In the genomic region with DNA sequence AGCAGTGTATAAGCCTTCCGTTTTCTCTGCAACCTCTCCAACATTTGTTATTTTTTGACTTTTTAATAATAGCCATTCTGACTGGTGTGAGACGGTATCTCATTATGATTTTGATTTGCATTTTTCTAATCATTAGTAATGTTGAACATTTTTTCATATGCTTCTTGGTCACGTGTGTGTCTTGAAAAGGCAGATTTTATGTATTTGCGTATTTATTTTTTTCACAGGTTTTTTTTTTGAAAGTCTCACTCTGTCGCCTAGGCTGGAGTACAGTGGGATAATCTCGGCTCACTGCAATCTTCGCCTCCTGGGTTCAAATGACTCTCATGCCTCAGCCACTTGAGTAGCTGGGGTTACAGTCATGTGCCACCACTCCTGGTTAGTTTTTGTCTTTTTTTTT, we compare ENCODE assay signal across 21 cellular contexts. TPM values are rescaled to one million over a fixed set of nuclear protein-coding genes. Genes with fewer than 3 reads are reported as not detected.
DNase-seq lines count a peak whose midpoint lies in the region; ATAC-seq and TF ChIP-seq lines count a peak whose summit lies in the region.
"Had no signal": no experiment of that assay in that cellular context is flagged by ENCODE, and none has a peak within 500 bp of the region (broad histone marks: within the 10 kb centered on the region; RNA-seq: fewer than 3 reads in every experiment).

No MANE protein-coding gene starts in this region.

- H3K9me3 Mint-ChIP-seq in activated CD8-positive, alpha-beta memory T cell treated with anti-CD3 and anti-CD28 coated beads, Interleukin-2, amount 10 ng/mL, durations not matched to agents 7 days and 5 days (ENCODE audit: low read depth) = no peaks in the 10 kb centered on the region
- H3K9me3 Mint-ChIP-seq in dendritic cell treated with granulocyte-macrophage colony-stimulating factor and Interleukin-4, amounts not matched to agents 40 ng/mL and 50 ng/mL, for 4 days = no peaks in the 10 kb centered on the region

- ATAC-seq in activated CD8-positive, alpha-beta memory T cell treated with anti-CD3 and anti-CD28 coated beads, Interleukin-2, amount 10 ng/mL, durations not matched to agents 7 days and 5 days = no peak
- ATAC-seq in upper lobe of right lung (no peak), left lobe of liver (no peak), left colon (no peak)
- ATAC-seq: A549, heart left ventricle, mucosa of descending colon had no signal

- H3K4me2 ChIP-seq in OCI-LY1 (ENCODE audit: low read length) = peak overlapping the region; percentile 90
- no peak overlapping the region for H3K4me2 ChIP-seq in PC-9
- H3K4me2 ChIP-seq: A549 had no signal

- H3K27ac ChIP-seq in OCI-LY1 (ENCODE audit: low read depth, low read length, poor library complexity, severe bottlenecking) = peak overlapping the region; percentile 99
- peak overlapping the region; percentile 72 for H3K27ac ChIP-seq in upper lobe of right lung
- H3K27ac ChIP-seq in PC-9 = no peak overlapping the region
- H3K27ac ChIP-seq: A549, cardiac muscle cell had no signal

- H3K36me3 Mint-ChIP-seq in activated CD8-positive, alpha-beta memory T cell treated with anti-CD3 and anti-CD28 coated beads, Interleukin-2, amount 10 ng/mL, durations not matched to agents 7 days and 5 days = peaks cover 12% of the 10 kb centered on the region
- peaks cover 89% of the 10 kb centered on the region for H3K36me3 Mint-ChIP-seq in dendritic cell treated with granulocyte-macrophage colony-stimulating factor and Interleukin-4, amounts not matched to agents 40 ng/mL and 50 ng/mL, for 4 days (ENCODE audit: low read depth)

- BruUV-seq in PC-9 (replicated peaks; lab: Mats Ljungman, UMichigan) = no TSS peak

- H3K9ac ChIP-seq in OCI-LY1 (ENCODE audit: low read length) = peak overlapping the region; percentile 80; the same call in 1 of the 2 replicates

- no peak overlapping the region for H2AFZ ChIP-seq in OCI-LY1 (ENCODE audit: low read length)
- no peak overlapping the region for H2AFZ ChIP-seq in PC-9

- H4K20me1 ChIP-seq in OCI-LY1 (ENCODE audit: insufficient read depth, low read length) (no peaks in the 10 kb centered on the region), PC-9 (ENCODE audit: insufficient read depth) (no peaks in the 10 kb centered on the region)

- peaks cover 97% of the 10 kb centered on the region for H3K4me1 ChIP-seq in OCI-LY1 (ENCODE audit: insufficient read depth, low read length, severe bottlenecking)
- peaks cover 39% of the 10 kb centered on the region for H3K4me1 ChIP-seq in upper lobe of right lung
- H3K4me1 ChIP-seq in PC-9 (replicated peaks; ENCODE audit: insufficient read depth) = no peaks in the 10 kb centered on the region
- H3K4me1 ChIP-seq: A549 had no signal

- no peaks in the 10 kb centered on the region for H3K27me3 ChIP-seq in OCI-LY1 (ENCODE audit: insufficient read depth, low read length)
- H3K27me3 ChIP-seq in upper lobe of right lung = no peaks in the 10 kb centered on the region
- peaks cover 29% of the 10 kb centered on the region for H3K27me3 ChIP-seq in PC-9 (ENCODE audit: insufficient read depth, low read depth)
- H3K27me3 ChIP-seq: heart left ventricle had no signal

- no peaks in the 10 kb centered on the region for H3K79me2 ChIP-seq in OCI-LY1 (ENCODE audit: insufficient read depth, low read length)
- no peaks in the 10 kb centered on the region for H3K79me2 ChIP-seq in PC-9 (ENCODE audit: low read depth)

- H3K36me3 ChIP-seq in OCI-LY1 (ENCODE audit: insufficient read depth, low read length) = no peaks in the 10 kb centered on the region
- no peaks in the 10 kb centered on the region for H3K36me3 ChIP-seq in upper lobe of right lung
- H3K36me3 ChIP-seq in PC-9 (ENCODE audit: low read depth) = no peaks in the 10 kb centered on the region
- H3K36me3 ChIP-seq: cardiac muscle cell, left ventricle myocardium inferior had no signal

- H3K27ac Mint-ChIP-seq in activated CD8-positive, alpha-beta memory T cell treated with anti-CD3 and anti-CD28 coated beads, Interleukin-2, amount 10 ng/mL, durations not matched to agents 7 days and 5 days = peak overlapping the region; percentile 39
- H3K27ac Mint-ChIP-seq in dendritic cell treated with granulocyte-macrophage colony-stimulating factor and Interleukin-4, amounts not matched to agents 40 ng/mL and 50 ng/mL, for 4 days = peak overlapping the region; percentile 98

- TF ChIP-seq CTCF in OCI-LY1 (IDR thresholded peaks at IDR 0.05; ENCODE audit: low read length) (no peak), upper lobe of right lung (IDR thresholded peaks at IDR 0.05) (no peak), PC-9 (conservative IDR thresholded peaks at IDR 0.05) (no peak)

- no peak overlapping the region for H3K4me3 Mint-ChIP-seq in activated CD8-positive, alpha-beta memory T cell treated with anti-CD3 and anti-CD28 coated beads, Interleukin-2, amount 10 ng/mL, durations not matched to agents 7 days and 5 days
- H3K4me3 Mint-ChIP-seq in dendritic cell treated with granulocyte-macrophage colony-stimulating factor and Interleukin-4, amounts not matched to agents 40 ng/mL and 50 ng/mL, for 4 days = peak overlapping the region; percentile 94

- H3K9me2 ChIP-seq in OCI-LY1 (ENCODE audit: low read depth, low read length) = no peaks in the 10 kb centered on the region
- H3K9me2 ChIP-seq in PC-9 (ENCODE audit: insufficient read depth) = no peaks in the 10 kb centered on the region

- POLR2A ChIA-PET in PC-9 (lab: Charles Lee; ENCODE audit: unreplicated experiment) = no interaction called here

- peaks cover 71% of the 10 kb centered on the region for H3K4me1 Mint-ChIP-seq in activated CD8-positive, alpha-beta memory T cell treated with anti-CD3 and anti-CD28 coated beads, Interleukin-2, amount 10 ng/mL, durations not matched to agents 7 days and 5 days
- peaks cover 74% of the 10 kb centered on the region for H3K4me1 Mint-ChIP-seq in dendritic cell treated with granulocyte-macrophage colony-stimulating factor and Interleukin-4, amounts not matched to agents 40 ng/mL and 50 ng/mL, for 4 days (ENCODE audit: low read depth)

- CTCF ChIA-PET in activated CD8-positive, alpha-beta memory T cell treated with anti-CD3 and anti-CD28 coated beads, Interleukin-2, amount 10 ng/mL, durations not matched to agents 7 days and 5 days (lab: Charles Lee) = interaction anchor here (1.2 to 8.5 kb wide), 11 partner anchors 10 to 104 kb away, joined by 3 to 133 read pairs (median 12); a partner anchor contains a TSS
- CTCF ChIA-PET in PC-9 (lab: Charles Lee) = interaction anchor here (0.7 kb wide), 1 partner anchor 138 kb away, joined by 3 read pairs; no protein-coding TSS in a partner anchor

- no peaks in the 10 kb centered on the region; the same call in 1 of the 2 replicates for H3K9me3 ChIP-seq in OCI-LY1 (ENCODE audit: low read length)
- H3K9me3 ChIP-seq in upper lobe of right lung = no peaks in the 10 kb centered on the region
- no peaks in the 10 kb centered on the region for H3K9me3 ChIP-seq in PC-9 (ENCODE audit: insufficient read depth, low read depth)

- H3K4me3 ChIP-seq in OCI-LY1 (ENCODE audit: low read depth, low read length, poor library complexity, severe bottlenecking) (no peak overlapping the region), upper lobe of right lung (no peak overlapping the region), PC-9 (no peak overlapping the region)
- H3K4me3 ChIP-seq: A549, cardiac muscle cell, left ventricle myocardium inferior, mucosa of descending colon had no signal

- peaks cover 16% of the 10 kb centered on the region; the same call in 1 of the 2 replicates for H3F3A ChIP-seq in OCI-LY1 (ENCODE audit: insufficient read depth, low read length)
- no peaks in the 10 kb centered on the region for H3F3A ChIP-seq in PC-9 (ENCODE audit: insufficient read depth, low read depth)

- H3K27me3 Mint-ChIP-seq in activated CD8-positive, alpha-beta memory T cell treated with anti-CD3 and anti-CD28 coated beads, Interleukin-2, amount 10 ng/mL, durations not matched to agents 7 days and 5 days = no peaks in the 10 kb centered on the region
- H3K27me3 Mint-ChIP-seq in dendritic cell treated with granulocyte-macrophage colony-stimulating factor and Interleukin-4, amounts not matched to agents 40 ng/mL and 50 ng/mL, for 4 days = no peaks in the 10 kb centered on the region

- DNase-seq in activated CD8-positive, alpha-beta memory T cell treated with anti-CD3 and anti-CD28 coated beads, Interleukin-2, amount 10 ng/mL, durations not matched to agents 7 days and 5 days = no peak
- no peak for DNase-seq in activated CD8-positive, alpha-beta memory T cell treated with anti-CD3 and anti-CD28 coated beads, Interleukin-2, amount 50 U/mL, for 4 hours
- DNase-seq in upper lobe of right lung (no peak), left lobe of liver (ENCODE audit: low spot score) (no peak), PC-9 (no peak), left colon (no peak)
- DNase-seq: activated CD4-positive, CD25-positive, alpha-beta regulatory T cell treated with anti-CD3 and anti-CD28 coated beads, Interleukin-2, amount 50 U/mL, for 72 hours; amniotic stem cell; DMS79; heart left ventricle; left ventricle myocardium inferior; mucosa of descending colon; NCI-H1417; NCI-H2107; NCI-H510A; nucleus accumbens; T-helper 9 cell had no signal

- intact Hi-C loops in dendritic cell treated with granulocyte-macrophage colony-stimulating factor and Interleukin-4, amounts not matched to agents 40 ng/mL and 50 ng/mL, for 4 days (cut with micrococcal nuclease) = no loop called here
- intact Hi-C loops in upper lobe of right lung (cut with DNase I) = no loop called here
- intact Hi-C loops in PC-9 (cut with micrococcal nuclease; ENCODE audit: unreplicated experiment) = no loop called here
- intact Hi-C loops in left colon (cut with DNase I, micrococcal nuclease) = no loop called here

RNA-seq across cellular contexts. Expression of a gene that starts 1.7 kb away (rescaled TPM):
- total RNA-seq in activated CD8-positive, alpha-beta memory T cell treated with anti-CD3 and anti-CD28 coated beads, Interleukin-2, amount 10 ng/mL, durations not matched to agents 7 days and 5 days = 10 to 100 TPM; 22.7 to 31.2 TPM
- total RNA-seq in upper lobe of right lung (140 TPM), left lobe of liver (2.6 TPM), PC-9 (2021) (0.73 and 1.1 TPM in 2 replicates), left colon (10 to 100 TPM in 1 of 2 donors, 1 to 10 TPM in 1; 4.0 to 21.3 TPM)
- total RNA-seq: cardiac muscle cell had no signal

RNA-seq across cellular contexts. Expression of a gene that starts 10.3 kb away (rescaled TPM):
- total RNA-seq in activated CD8-positive, alpha-beta memory T cell treated with anti-CD3 and anti-CD28 coated beads, Interleukin-2, amount 10 ng/mL, durations not matched to agents 7 days and 5 days = 10 to 100 TPM; 57.9 to 60.9 TPM
- total RNA-seq in upper lobe of right lung = 197 TPM
- total RNA-seq in left lobe of liver = 6.6 TPM
- 18.3 and 22.1 TPM in 2 replicates for total RNA-seq in PC-9 (2021)
- 10 to 100 TPM; 11.8 to 22.1 TPM for total RNA-seq in left colon

RNA-seq across cellular contexts. Expression of a gene that starts 25.8 kb away (rescaled TPM):
- total RNA-seq in activated CD8-positive, alpha-beta memory T cell treated with anti-CD3 and anti-CD28 coated beads, Interleukin-2, amount 10 ng/mL, durations not matched to agents 7 days and 5 days = 100 to 1,000 TPM; 309 to 336 TPM
- total RNA-seq in upper lobe of right lung = 155 TPM
- 76.2 TPM for total RNA-seq in left lobe of liver
- 130 and 157 TPM in 2 replicates for total RNA-seq in PC-9 (2021)
- 100 to 1,000 TPM; 128 TPM for total RNA-seq in left colon
